1 cellular context compared by ENCODE assay signal in the genomic region with DNA sequence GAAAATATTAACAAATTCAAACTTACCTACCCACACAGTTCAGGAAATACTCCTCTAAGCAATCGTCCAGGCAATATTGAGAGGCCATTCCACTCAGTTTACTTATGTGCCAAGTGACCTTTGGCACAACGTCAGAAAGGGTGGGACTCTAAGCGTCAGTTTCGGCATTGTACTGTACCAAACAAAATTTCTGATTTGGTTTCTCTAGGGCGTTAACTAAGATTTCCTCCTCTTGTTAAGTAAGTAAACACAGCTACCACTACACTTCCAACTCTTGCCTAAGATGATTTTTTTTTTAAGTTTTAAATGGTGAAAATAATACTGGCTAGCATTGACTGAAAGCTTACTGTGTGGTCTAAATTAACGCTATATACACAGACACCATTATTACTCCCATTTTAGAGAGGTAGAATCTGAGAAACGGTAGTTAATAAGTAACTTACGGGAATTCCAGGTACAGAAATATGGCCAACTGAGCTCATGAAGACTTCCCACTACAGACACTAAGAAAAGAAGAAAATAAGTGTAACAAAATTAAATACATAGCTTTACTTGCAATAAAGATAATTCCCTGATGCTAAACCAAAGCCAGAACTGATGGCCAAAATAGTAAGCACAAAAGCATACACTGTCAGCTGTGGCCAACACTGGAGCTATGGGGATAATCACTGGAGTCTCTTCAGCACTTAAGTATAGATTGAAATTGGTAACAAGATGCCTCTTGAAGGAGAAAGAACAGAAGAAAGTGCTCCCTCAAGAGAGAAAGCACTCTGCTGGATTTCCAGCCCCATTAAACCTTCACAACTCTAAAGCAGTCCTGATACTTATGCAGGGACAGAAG.
TF ChIP-seq lines count a peak whose summit lies in the region.

No MANE protein-coding gene starts in this region.

TF ChIP-seq in HepG2, 621 proteins besides CTCF, POLR2A, EP300 and RAD21 (continued from another document and continues in another):
- TF ChIP-seq, protein P1, sequence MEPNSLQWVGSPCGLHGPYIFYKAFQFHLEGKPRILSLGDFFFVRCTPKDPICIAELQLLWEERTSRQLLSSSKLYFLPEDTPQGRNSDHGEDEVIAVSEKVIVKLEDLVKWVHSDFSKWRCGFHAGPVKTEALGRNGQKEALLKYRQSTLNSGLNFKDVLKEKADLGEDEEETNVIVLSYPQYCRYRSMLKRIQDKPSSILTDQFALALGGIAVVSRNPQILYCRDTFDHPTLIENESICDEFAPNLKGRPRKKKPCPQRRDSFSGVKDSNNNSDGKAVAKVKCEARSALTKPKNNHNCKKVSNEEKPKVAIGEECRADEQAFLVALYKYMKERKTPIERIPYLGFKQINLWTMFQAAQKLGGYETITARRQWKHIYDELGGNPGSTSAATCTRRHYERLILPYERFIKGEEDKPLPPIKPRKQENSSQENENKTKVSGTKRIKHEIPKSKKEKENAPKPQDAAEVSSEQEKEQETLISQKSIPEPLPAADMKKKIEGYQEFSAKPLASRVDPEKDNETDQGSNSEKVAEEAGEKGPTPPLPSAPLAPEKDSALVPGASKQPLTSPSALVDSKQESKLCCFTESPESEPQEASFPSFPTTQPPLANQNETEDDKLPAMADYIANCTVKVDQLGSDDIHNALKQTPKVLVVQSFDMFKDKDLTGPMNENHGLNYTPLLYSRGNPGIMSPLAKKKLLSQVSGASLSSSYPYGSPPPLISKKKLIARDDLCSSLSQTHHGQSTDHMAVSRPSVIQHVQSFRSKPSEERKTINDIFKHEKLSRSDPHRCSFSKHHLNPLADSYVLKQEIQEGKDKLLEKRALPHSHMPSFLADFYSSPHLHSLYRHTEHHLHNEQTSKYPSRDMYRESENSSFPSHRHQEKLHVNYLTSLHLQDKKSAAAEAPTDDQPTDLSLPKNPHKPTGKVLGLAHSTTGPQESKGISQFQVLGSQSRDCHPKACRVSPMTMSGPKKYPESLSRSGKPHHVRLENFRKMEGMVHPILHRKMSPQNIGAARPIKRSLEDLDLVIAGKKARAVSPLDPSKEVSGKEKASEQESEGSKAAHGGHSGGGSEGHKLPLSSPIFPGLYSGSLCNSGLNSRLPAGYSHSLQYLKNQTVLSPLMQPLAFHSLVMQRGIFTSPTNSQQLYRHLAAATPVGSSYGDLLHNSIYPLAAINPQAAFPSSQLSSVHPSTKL (CRISPR knock-in tag; IDR thresholded peaks at IDR 0.05) = peak; percentile 87
- peak; percentile 8; the same call in 1 of the 2 replicates for TF ChIP-seq GATA4 (IDR thresholded peaks at IDR 0.05; ENCODE audit: borderline replicate concordance, low read depth)
- TF ChIP-seq GFI1 (CRISPR knock-in tag; IDR thresholded peaks at IDR 0.05; ENCODE audit: borderline replicate concordance) = peak; percentile 89
- TF ChIP-seq HOXA3 (CRISPR knock-in tag; IDR thresholded peaks at IDR 0.05) = peak; percentile 74
- TF ChIP-seq, protein P2, sequence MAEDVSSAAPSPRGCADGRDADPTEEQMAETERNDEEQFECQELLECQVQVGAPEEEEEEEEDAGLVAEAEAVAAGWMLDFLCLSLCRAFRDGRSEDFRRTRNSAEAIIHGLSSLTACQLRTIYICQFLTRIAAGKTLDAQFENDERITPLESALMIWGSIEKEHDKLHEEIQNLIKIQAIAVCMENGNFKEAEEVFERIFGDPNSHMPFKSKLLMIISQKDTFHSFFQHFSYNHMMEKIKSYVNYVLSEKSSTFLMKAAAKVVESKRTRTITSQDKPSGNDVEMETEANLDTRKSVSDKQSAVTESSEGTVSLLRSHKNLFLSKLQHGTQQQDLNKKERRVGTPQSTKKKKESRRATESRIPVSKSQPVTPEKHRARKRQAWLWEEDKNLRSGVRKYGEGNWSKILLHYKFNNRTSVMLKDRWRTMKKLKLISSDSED (CRISPR knock-in tag; IDR thresholded peaks at IDR 0.05) = no peak
- TF ChIP-seq FOXP1 (IDR thresholded peaks at IDR 0.05) = no peak
- TF ChIP-seq FOXP1 (CRISPR knock-in tag; IDR thresholded peaks at IDR 0.05) = peak; percentile 29; the same call in 1 of the 2 replicates
- TF ChIP-seq, protein P3, sequence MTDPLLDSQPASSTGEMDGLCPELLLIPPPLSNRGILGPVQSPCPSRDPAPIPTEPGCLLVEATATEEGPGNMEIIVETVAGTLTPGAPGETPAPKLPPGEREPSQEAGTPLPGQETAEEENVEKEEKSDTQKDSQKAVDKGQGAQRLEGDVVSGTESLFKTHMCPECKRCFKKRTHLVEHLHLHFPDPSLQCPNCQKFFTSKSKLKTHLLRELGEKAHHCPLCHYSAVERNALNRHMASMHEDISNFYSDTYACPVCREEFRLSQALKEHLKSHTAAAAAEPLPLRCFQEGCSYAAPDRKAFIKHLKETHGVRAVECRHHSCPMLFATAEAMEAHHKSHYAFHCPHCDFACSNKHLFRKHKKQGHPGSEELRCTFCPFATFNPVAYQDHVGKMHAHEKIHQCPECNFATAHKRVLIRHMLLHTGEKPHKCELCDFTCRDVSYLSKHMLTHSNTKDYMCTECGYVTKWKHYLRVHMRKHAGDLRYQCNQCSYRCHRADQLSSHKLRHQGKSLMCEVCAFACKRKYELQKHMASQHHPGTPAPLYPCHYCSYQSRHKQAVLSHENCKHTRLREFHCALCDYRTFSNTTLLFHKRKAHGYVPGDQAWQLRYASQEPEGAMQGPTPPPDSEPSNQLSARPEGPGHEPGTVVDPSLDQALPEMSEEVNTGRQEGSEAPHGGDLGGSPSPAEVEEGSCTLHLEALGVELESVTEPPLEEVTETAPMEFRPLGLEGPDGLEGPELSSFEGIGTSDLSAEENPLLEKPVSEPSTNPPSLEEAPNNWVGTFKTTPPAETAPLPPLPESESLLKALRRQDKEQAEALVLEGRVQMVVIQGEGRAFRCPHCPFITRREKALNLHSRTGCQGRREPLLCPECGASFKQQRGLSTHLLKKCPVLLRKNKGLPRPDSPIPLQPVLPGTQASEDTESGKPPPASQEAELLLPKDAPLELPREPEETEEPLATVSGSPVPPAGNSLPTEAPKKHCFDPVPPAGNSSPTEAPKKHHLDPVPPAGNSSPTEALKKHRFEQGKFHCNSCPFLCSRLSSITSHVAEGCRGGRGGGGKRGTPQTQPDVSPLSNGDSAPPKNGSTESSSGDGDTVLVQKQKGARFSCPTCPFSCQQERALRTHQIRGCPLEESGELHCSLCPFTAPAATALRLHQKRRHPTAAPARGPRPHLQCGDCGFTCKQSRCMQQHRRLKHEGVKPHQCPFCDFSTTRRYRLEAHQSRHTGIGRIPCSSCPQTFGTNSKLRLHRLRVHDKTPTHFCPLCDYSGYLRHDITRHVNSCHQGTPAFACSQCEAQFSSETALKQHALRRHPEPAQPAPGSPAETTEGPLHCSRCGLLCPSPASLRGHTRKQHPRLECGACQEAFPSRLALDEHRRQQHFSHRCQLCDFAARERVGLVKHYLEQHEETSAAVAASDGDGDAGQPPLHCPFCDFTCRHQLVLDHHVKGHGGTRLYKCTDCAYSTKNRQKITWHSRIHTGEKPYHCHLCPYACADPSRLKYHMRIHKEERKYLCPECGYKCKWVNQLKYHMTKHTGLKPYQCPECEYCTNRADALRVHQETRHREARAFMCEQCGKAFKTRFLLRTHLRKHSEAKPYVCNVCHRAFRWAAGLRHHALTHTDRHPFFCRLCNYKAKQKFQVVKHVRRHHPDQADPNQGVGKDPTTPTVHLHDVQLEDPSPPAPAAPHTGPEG (CRISPR knock-in tag; IDR thresholded peaks at IDR 0.05) = no peak
- TF ChIP-seq, protein P4, sequence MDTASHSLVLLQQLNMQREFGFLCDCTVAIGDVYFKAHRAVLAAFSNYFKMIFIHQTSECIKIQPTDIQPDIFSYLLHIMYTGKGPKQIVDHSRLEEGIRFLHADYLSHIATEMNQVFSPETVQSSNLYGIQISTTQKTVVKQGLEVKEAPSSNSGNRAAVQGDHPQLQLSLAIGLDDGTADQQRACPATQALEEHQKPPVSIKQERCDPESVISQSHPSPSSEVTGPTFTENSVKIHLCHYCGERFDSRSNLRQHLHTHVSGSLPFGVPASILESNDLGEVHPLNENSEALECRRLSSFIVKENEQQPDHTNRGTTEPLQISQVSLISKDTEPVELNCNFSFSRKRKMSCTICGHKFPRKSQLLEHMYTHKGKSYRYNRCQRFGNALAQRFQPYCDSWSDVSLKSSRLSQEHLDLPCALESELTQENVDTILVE (CRISPR knock-in tag; IDR thresholded peaks at IDR 0.05) = peak; percentile 35; the same call in 1 of the 2 replicates
- peak; percentile 83 for TF ChIP-seq HDAC2 (CRISPR knock-in tag; IDR thresholded peaks at IDR 0.05)
- peak; percentile 62; the same call in 1 of the 2 replicates for TF ChIP-seq TBX2 (CRISPR knock-in tag; IDR thresholded peaks at IDR 0.05; ENCODE audit: borderline replicate concordance)
- TF ChIP-seq, protein P5, sequence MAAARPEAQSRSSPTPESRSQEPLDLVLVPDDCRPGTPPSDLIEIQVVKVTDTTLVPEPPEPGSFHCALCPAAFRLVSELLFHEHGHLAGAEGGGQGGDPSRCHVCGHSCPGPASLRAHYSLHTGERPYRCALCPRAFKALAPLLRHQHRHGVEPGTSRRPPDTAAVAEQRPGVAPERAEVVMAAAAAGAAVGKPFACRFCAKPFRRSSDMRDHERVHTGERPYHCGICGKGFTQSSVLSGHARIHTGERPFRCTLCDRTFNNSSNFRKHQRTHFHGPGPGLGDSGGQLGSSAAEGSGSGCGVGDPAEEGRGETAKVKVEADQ (CRISPR knock-in tag; IDR thresholded peaks at IDR 0.05; ENCODE audit: borderline replicate concordance) = 0 out of 2 replicates have a peak, but pooled peaks have one; percentile 47
- TF ChIP-seq GLI4 (CRISPR knock-in tag; IDR thresholded peaks at IDR 0.05; ENCODE audit: borderline replicate concordance) = no peak
- peak; percentile 26; the same call in 1 of the 2 replicates for TF ChIP-seq BCL6 (CRISPR knock-in tag; IDR thresholded peaks at IDR 0.05)
- peak; percentile 52 for TF ChIP-seq CEBPG (CRISPR knock-in tag; IDR thresholded peaks at IDR 0.05)
- peak; percentile 30; the same call in 1 of the 2 replicates for TF ChIP-seq SIX1 (CRISPR knock-in tag; IDR thresholded peaks at IDR 0.05; ENCODE audit: borderline replicate concordance)
- peak; percentile 32 for TF ChIP-seq TEAD3 (CRISPR knock-in tag; optimal IDR thresholded peaks at IDR 0.05; ENCODE audit: borderline replicate concordance)
- TF ChIP-seq ZNF121 (CRISPR knock-in tag; IDR thresholded peaks at IDR 0.05) = no peak
- TF ChIP-seq, protein P6, sequence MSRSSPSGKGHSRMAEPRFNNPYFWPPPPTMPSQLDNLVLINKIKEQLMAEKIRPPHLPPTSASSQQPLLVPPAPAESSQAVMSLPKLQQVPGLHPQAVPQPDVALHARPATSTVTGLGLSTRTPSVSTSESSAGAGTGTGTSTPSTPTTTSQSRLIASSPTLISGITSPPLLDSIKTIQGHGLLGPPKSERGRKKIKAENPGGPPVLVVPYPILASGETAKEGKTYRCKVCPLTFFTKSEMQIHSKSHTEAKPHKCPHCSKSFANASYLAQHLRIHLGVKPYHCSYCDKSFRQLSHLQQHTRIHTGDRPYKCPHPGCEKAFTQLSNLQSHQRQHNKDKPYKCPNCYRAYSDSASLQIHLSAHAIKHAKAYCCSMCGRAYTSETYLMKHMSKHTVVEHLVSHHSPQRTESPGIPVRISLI (CRISPR knock-in tag; IDR thresholded peaks at IDR 0.05; ENCODE audit: borderline replicate concordance) = peak; percentile 55; the same call in 1 of the 2 replicates
- TF ChIP-seq KDM6A (CRISPR knock-in tag; IDR thresholded peaks at IDR 0.05; ENCODE audit: low read depth) = peak; percentile 76
- peak; percentile 93 for TF ChIP-seq ASH2L (IDR thresholded peaks at IDR 0.05; ENCODE audit: insufficient read length, low read depth, low read length)
- peak; percentile 72; the same call in 1 of the 2 replicates for TF ChIP-seq FOXJ3 (CRISPR knock-in tag; IDR thresholded peaks at IDR 0.05; ENCODE audit: borderline replicate concordance)
- TF ChIP-seq, protein P7, sequence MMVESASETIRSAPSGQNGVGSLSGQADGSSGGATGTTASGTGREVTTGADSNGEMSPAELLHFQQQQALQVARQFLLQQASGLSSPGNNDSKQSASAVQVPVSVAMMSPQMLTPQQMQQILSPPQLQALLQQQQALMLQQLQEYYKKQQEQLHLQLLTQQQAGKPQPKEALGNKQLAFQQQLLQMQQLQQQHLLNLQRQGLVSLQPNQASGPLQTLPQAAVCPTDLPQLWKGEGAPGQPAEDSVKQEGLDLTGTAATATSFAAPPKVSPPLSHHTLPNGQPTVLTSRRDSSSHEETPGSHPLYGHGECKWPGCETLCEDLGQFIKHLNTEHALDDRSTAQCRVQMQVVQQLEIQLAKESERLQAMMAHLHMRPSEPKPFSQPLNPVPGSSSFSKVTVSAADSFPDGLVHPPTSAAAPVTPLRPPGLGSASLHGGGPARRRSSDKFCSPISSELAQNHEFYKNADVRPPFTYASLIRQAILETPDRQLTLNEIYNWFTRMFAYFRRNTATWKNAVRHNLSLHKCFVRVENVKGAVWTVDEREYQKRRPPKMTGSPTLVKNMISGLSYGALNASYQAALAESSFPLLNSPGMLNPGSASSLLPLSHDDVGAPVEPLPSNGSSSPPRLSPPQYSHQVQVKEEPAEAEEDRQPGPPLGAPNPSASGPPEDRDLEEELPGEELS (CRISPR knock-in tag; IDR thresholded peaks at IDR 0.05) = peak; percentile 73
- peak; percentile 80; the same call in 1 of the 2 replicates for TF ChIP-seq RXRB (CRISPR knock-in tag; IDR thresholded peaks at IDR 0.05; ENCODE audit: borderline replicate concordance)
- peak; percentile 69; the same call in 1 of the 2 replicates for TF ChIP-seq ATF1 (CRISPR knock-in tag; IDR thresholded peaks at IDR 0.05)
- no peak for TF ChIP-seq SCMH1 (CRISPR knock-in tag; IDR thresholded peaks at IDR 0.05; ENCODE audit: borderline replicate concordance)
- TF ChIP-seq PHF5A (CRISPR knock-in tag; IDR thresholded peaks at IDR 0.05; ENCODE audit: low read depth, unreplicated experiment) = peak; percentile 51
- TF ChIP-seq BHLHE40 (IDR thresholded peaks at IDR 0.05; ENCODE audit: low read length) = no peak
- peak; percentile 59; the same call in 1 of the 2 replicates for TF ChIP-seq CHD4 (IDR thresholded peaks at IDR 0.05; ENCODE audit: borderline replicate concordance, low read length)
- TF ChIP-seq, protein P8, sequence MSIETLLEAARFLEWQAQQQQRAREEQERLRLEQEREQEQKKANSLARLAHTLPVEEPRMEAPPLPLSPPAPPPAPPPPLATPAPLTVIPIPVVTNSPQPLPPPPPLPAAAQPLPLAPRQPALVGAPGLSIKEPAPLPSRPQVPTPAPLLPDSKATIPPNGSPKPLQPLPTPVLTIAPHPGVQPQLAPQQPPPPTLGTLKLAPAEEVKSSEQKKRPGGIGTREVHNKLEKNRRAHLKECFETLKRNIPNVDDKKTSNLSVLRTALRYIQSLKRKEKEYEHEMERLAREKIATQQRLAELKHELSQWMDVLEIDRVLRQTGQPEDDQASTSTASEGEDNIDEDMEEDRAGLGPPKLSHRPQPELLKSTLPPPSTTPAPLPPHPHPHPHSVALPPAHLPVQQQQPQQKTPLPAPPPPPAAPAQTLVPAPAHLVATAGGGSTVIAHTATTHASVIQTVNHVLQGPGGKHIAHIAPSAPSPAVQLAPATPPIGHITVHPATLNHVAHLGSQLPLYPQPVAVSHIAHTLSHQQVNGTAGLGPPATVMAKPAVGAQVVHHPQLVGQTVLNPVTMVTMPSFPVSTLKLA (IDR thresholded peaks at IDR 0.05) = no peak
- peak; percentile 40 for TF ChIP-seq YY1 (IDR thresholded peaks at IDR 0.05; ENCODE audit: insufficient read depth, insufficient replicate concordance, low read depth, low read length)
- TF ChIP-seq, protein P9, sequence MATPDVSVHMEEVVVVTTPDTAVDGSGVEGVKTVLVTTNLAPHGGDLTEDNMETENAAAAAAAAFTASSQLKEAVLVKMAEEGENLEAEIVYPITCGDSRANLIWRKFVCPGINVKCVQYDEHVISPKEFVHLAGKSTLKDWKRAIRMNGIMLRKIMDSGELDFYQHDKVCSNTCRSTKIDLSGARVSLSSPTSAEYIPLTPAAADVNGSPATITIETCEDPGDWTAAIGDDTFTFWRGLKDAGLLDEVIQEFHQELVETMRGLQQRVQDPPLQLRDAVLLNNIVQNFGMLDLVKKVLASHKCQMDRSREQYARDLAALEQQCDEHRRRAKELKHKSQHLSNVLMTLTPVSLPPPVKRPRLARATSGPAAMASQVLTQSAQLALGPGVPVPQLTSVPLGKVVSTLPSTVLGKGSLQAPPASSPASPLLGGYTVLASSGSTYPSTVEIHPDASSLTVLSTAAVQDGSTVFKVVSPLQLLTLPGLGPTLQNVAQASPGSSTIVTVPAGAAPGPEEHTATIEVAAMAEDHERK (CRISPR knock-in tag; IDR thresholded peaks at IDR 0.05; ENCODE audit: low read depth) = 0 out of 2 replicates have a peak, but pooled peaks have one; percentile 51
- TF ChIP-seq MIXL1 (CRISPR knock-in tag; IDR thresholded peaks at IDR 0.05) = peak; percentile 75
